In genomic region chr18:48055351-48055750, GRCh38 we compare ENCODE assay signal across 21 cellular contexts.
DNase-seq lines count a peak whose midpoint lies in the region; ATAC-seq, FAIRE-seq and TF ChIP-seq lines count a peak whose summit lies in the region.
"Had no signal": no experiment of that assay in that cellular context is flagged by ENCODE, and none has a peak within 500 bp of the region (broad histone marks: within the 10 kb centered on the region; RNA-seq: fewer than 3 reads in every experiment).

No MANE protein-coding gene starts in this region.

- H3K9me1 ChIP-seq in IMR-90 (ENCODE audit: insufficient read depth, low read length) = no peaks in the 10 kb centered on the region

- H2AK5ac ChIP-seq in IMR-90 (ENCODE audit: low read depth, low read length) (no peak overlapping the region), neuronal stem cell (ENCODE audit: low read depth, low read length) (no peak overlapping the region)

- H3K79me1 ChIP-seq in IMR-90 (ENCODE audit: low read depth in 1 of 2, low read length in 2 of 2) = no peaks in the 10 kb centered on the region
- no peaks in the 10 kb centered on the region for H3K79me1 ChIP-seq in neuronal stem cell (ENCODE audit: low read depth, low read length)

- H3K36me3 ChIP-seq in IMR-90 (ENCODE audit: control insufficient read depth, insufficient read depth, low read length) (no peaks in the 10 kb centered on the region), neuronal stem cell (replicated peaks in 1 of 2; ENCODE audit: control insufficient read depth in 2 of 2, insufficient read depth in 2 of 2, low read length in 2 of 2) (no peaks in the 10 kb centered on the region), thyroid gland (no peaks in the 10 kb centered on the region), pancreas (no peaks in the 10 kb centered on the region), OCI-LY7 (ENCODE audit: insufficient read depth, low read length) (no peaks in the 10 kb centered on the region), smooth muscle cell (ENCODE audit: low read depth) (no peaks in the 10 kb centered on the region)
- H3K36me3 ChIP-seq: BE2C; BLaER1 treated with 17β-estradiol and CSF1 and Interleukin-3, amounts not matched to agents 10 nM and 100 nM had no signal

- TF ChIP-seq RAD21 in IMR-90 (IDR thresholded peaks at IDR 0.05; ENCODE audit: low read length) = no peak

- no peak for DNase-seq in IMR-90
- DNase-seq in neuronal stem cell (ENCODE audit: low spot score) = no peak
- DNase-seq in thyroid gland = peak; percentile 71 to 72
- DNase-seq in pancreas = no peak
- DNase-seq in OCI-LY7 (ENCODE audit: low spot score) = no peak
- no peak for DNase-seq in smooth muscle cell (lab: John Stamatoyannopoulos, UW; ENCODE audit: unreplicated experiment)
- DNase-seq: 8988T; ACHN; AML-193; BE2C; Calu3; CD4-positive, alpha-beta T cell; COR-L47; DND-41; GOT3; HCEC 1CT had no signal

- dilution Hi-C loops in IMR-90 (cut with HindIII; ENCODE audit: low sequenced_read_pairs, unreplicated experiment) = no loop called here

- H3K23ac ChIP-seq in IMR-90 (ENCODE audit: low read depth, low read length) = no peak overlapping the region
- no peak overlapping the region for H3K23ac ChIP-seq in neuronal stem cell (ENCODE audit: low read depth, low read length, poor library complexity)

- 41% methylated on average over 3 of the region's 6 CpGs; no CpG with 5 or more reads in 1 of the 2 experiments for WGBS in IMR-90 (ENCODE audit: extremely low coverage in 2 of 2, insufficient read length in 1 of 2), 2 experiments
- WGBS in neuronal stem cell (ENCODE audit: extremely low coverage in 2 of 2, insufficient read length in 2 of 2, insufficient replicate concordance in 1 of 2), 2 donors = no CpG with 5 or more reads among the region's 6 CpGs
- WGBS in thyroid gland, 2 donors = 35 to 51% methylated on average over 6 of the region's 6 CpGs
- WGBS in pancreas, 2 donors = 85 to 91% methylated on average over 6 of the region's 6 CpGs
- WGBS in smooth muscle cell (ENCODE audit: low lambda C conversion rate) = 91% methylated on average over 6 of the region's 6 CpGs

- H3K14ac ChIP-seq in IMR-90 (replicated peaks; ENCODE audit: low read depth, low read length) = no peak overlapping the region
- no peak overlapping the region for H3K14ac ChIP-seq in neuronal stem cell (ENCODE audit: low read length)

- no peak overlapping the region for H3K4ac ChIP-seq in IMR-90 (ENCODE audit: low read depth, low read length)
- H3K4ac ChIP-seq in neuronal stem cell (ENCODE audit: low read length) = no peak overlapping the region

- H2BK5ac ChIP-seq in IMR-90 (ENCODE audit: low read depth, low read length, poor library complexity, severe bottlenecking) = no peak overlapping the region
- no peak overlapping the region for H2BK5ac ChIP-seq in neuronal stem cell (ENCODE audit: low read length)

- TF ChIP-seq CTCF in IMR-90 (conservative IDR thresholded peaks at IDR 0.05; ENCODE audit: low read depth, low read length) = no peak
- TF ChIP-seq CTCF in thyroid gland (IDR thresholded peaks at IDR 0.05) = no peak
- TF ChIP-seq CTCF in pancreas (IDR thresholded peaks at IDR 0.05) = no peak
- TF ChIP-seq CTCF in OCI-LY7 (conservative IDR thresholded peaks at IDR 0.05; ENCODE audit: low read length) = no peak
- TF ChIP-seq CTCF in smooth muscle cell (IDR thresholded peaks at IDR 0.05; ENCODE audit: borderline replicate concordance, insufficient read depth, poor library complexity, severe bottlenecking) = no peak

- no peak overlapping the region for H3K9ac ChIP-seq in IMR-90 (ENCODE audit: low read depth, low read length)
- no peak overlapping the region for H3K9ac ChIP-seq in neuronal stem cell (ENCODE audit: low read depth, low read length, poor library complexity)
- no peak overlapping the region for H3K9ac ChIP-seq in smooth muscle cell (ENCODE audit: low read depth)
- H3K9ac ChIP-seq: BLaER1 treated with 17β-estradiol and CSF1 and Interleukin-3, amounts not matched to agents 10 nM and 100 nM had no signal

- H3K4me1 ChIP-seq in IMR-90 (ENCODE audit: control insufficient read depth, insufficient read depth, low read length) (no peaks in the 10 kb centered on the region), neuronal stem cell (ENCODE audit: control insufficient read depth in 2 of 2, insufficient read depth in 1 of 2, low read depth in 1 of 2, low read length in 2 of 2) (peaks cover 0 to 16% of the 10 kb centered on the region in 2 donors), thyroid gland (peaks cover 36 to 47% of the 10 kb centered on the region in 2 donors), pancreas (no peaks in the 10 kb centered on the region), OCI-LY7 (ENCODE audit: insufficient read depth, low read length, poor library complexity, severe bottlenecking) (no peaks in the 10 kb centered on the region), smooth muscle cell (ENCODE audit: low read depth) (peaks cover 15% of the 10 kb centered on the region)
- H3K4me1 ChIP-seq: A549; BE2C; BLaER1 treated with 17β-estradiol and CSF1 and Interleukin-3, amounts not matched to agents 10 nM and 100 nM had no signal

- no peak for FAIRE-seq in pancreas (lab: Jason Lieb, UNC)
- FAIRE-seq: A549, G401.6, GM12892, H54 had no signal

- H3K27ac ChIP-seq in IMR-90 (ENCODE audit: insufficient read depth, low read length) (no peak overlapping the region), neuronal stem cell (replicated peaks; ENCODE audit: low read length) (no peak overlapping the region), thyroid gland (no peak overlapping the region), pancreas (no peak overlapping the region), OCI-LY7 (ENCODE audit: low read depth, low read length, poor library complexity, severe bottlenecking) (no peak overlapping the region), smooth muscle cell (ENCODE audit: low read depth) (no peak overlapping the region)
- H3K27ac ChIP-seq: A549; BLaER1 treated with 17β-estradiol and CSF1 and Interleukin-3, amounts not matched to agents 10 nM and 100 nM had no signal

- no peak overlapping the region for H4K91ac ChIP-seq in IMR-90 (ENCODE audit: insufficient read depth, low read depth, low read length)
- H4K91ac ChIP-seq in neuronal stem cell (ENCODE audit: low read depth, low read length, poor library complexity) = no peak overlapping the region

- H3K9me3 ChIP-seq in IMR-90 (ENCODE audit: control insufficient read depth, insufficient read depth, low read length) (no peaks in the 10 kb centered on the region), neuronal stem cell (replicated peaks in 1 of 2; ENCODE audit: control insufficient read depth in 2 of 2, insufficient read depth in 1 of 2, low read depth in 1 of 2, low read length in 2 of 2) (no peaks in the 10 kb centered on the region), thyroid gland (no peaks in the 10 kb centered on the region), pancreas (no peaks in the 10 kb centered on the region), OCI-LY7 (ENCODE audit: low read length) (no peaks in the 10 kb centered on the region), smooth muscle cell (replicated peaks; ENCODE audit: low read depth) (no peaks in the 10 kb centered on the region)
- H3K9me3 ChIP-seq: A549; BE2C; BLaER1 treated with 17β-estradiol and CSF1 and Interleukin-3, amounts not matched to agents 10 nM and 100 nM had no signal

- POLR2A ChIA-PET in IMR-90 (lab: Charles Lee; ENCODE audit: unreplicated experiment) = no interaction called here
- POLR2A ChIA-PET in OCI-LY7 (lab: Charles Lee) = interaction anchor here (0.7 kb wide), 1 partner anchor 281 kb away, joined by 5 read pairs; no protein-coding TSS in a partner anchor

- ATAC-seq in IMR-90 (ENCODE audit: low read depth) = no peak
- no peak for ATAC-seq in pancreas
- ATAC-seq: A549 had no signal

- H3K27me3 ChIP-seq in IMR-90 (ENCODE audit: control insufficient read depth, insufficient read depth, low read length) = peaks cover 8% of the 10 kb centered on the region
- H3K27me3 ChIP-seq in neuronal stem cell (ENCODE audit: control insufficient read depth in 3 of 3, insufficient read depth in 3 of 3, low read depth in 1 of 3, low read length in 3 of 3) = peaks cover 0 to 13% (median 0%) of the 10 kb centered on the region in 3 experiments
- H3K27me3 ChIP-seq in thyroid gland = no peaks in the 10 kb centered on the region
- no peaks in the 10 kb centered on the region for H3K27me3 ChIP-seq in pancreas
- H3K27me3 ChIP-seq in smooth muscle cell (ENCODE audit: low read depth) = peaks cover 8% of the 10 kb centered on the region
- H3K27me3 ChIP-seq: BE2C; BLaER1 treated with 17β-estradiol and CSF1 and Interleukin-3, amounts not matched to agents 10 nM and 100 nM had no signal

- no peaks in the 10 kb centered on the region for H3K9me2 ChIP-seq in OCI-LY7 (ENCODE audit: insufficient read depth, low read length)

- peak overlapping the region; percentile 9 for H2AK9ac ChIP-seq in IMR-90 (replicated peaks; ENCODE audit: low read depth, low read length, poor library complexity)

- H2BK20ac ChIP-seq in IMR-90 (ENCODE audit: low read depth, low read length) = no peak overlapping the region

- H4K8ac ChIP-seq in IMR-90 (ENCODE audit: low read depth in 2 of 2, low read length in 2 of 2) (no peak overlapping the region), neuronal stem cell (ENCODE audit: low read depth, low read length) (no peak overlapping the region)

- no peaks in the 10 kb centered on the region for H3F3A ChIP-seq in smooth muscle cell (ENCODE audit: low read depth)

- no peak overlapping the region for H3K4me2 ChIP-seq in IMR-90 (ENCODE audit: low read depth, low read length)
- no peak overlapping the region for H3K4me2 ChIP-seq in neuronal stem cell (ENCODE audit: insufficient read depth, low read length, poor library complexity, severe bottlenecking)
- no peak overlapping the region for H3K4me2 ChIP-seq in OCI-LY7 (ENCODE audit: low read length)
- no peak overlapping the region for H3K4me2 ChIP-seq in smooth muscle cell
- H3K4me2 ChIP-seq: A549; BLaER1 treated with 17β-estradiol and CSF1 and Interleukin-3, amounts not matched to agents 10 nM and 100 nM had no signal

- H4K5ac ChIP-seq in IMR-90 (ENCODE audit: low read depth, low read length) = no peak overlapping the region

- TF ChIP-seq POLR2A in IMR-90 (IDR thresholded peaks at IDR 0.05; ENCODE audit: low read depth, low read length) = no peak
- no peak for TF ChIP-seq POLR2A in thyroid gland (IDR thresholded peaks at IDR 0.05)

- H2BK15ac ChIP-seq in IMR-90 (ENCODE audit: low read depth, low read length) (no peak overlapping the region), neuronal stem cell (ENCODE audit: low read length) (no peak overlapping the region)

- H2AFZ ChIP-seq in IMR-90 (replicated peaks; ENCODE audit: low read length, poor library complexity) = no peak overlapping the region
- H2AFZ ChIP-seq in neuronal stem cell (ENCODE audit: low read length) = no peak overlapping the region
- H2AFZ ChIP-seq in OCI-LY7 (ENCODE audit: low read length) = no peak overlapping the region
- no peak overlapping the region for H2AFZ ChIP-seq in smooth muscle cell (ENCODE audit: low read depth)

- H2BK120ac ChIP-seq in IMR-90 (ENCODE audit: low read depth, low read length) (no peak overlapping the region), neuronal stem cell (ENCODE audit: low read depth, low read length) (no peak overlapping the region)

- no peak overlapping the region for H3K4me3 ChIP-seq in IMR-90 (ENCODE audit: insufficient read depth, low read depth, low read length)
- H3K4me3 ChIP-seq in neuronal stem cell (ENCODE audit: low read length in 2 of 2) = no peak overlapping the region
- H3K4me3 ChIP-seq in thyroid gland (replicated peaks in 1 of 3) = no peak overlapping the region
- H3K4me3 ChIP-seq in pancreas = no peak overlapping the region
- H3K4me3 ChIP-seq in OCI-LY7 (ENCODE audit: low read depth, low read length, poor library complexity, severe bottlenecking) = no peak overlapping the region
- H3K4me3 ChIP-seq in smooth muscle cell = no peak overlapping the region
- H3K4me3 ChIP-seq: A549; BLaER1 treated with 17β-estradiol and CSF1 and Interleukin-3, amounts not matched to agents 10 nM and 100 nM had no signal

- H3K79me2 ChIP-seq in OCI-LY7 (ENCODE audit: insufficient read depth, low read depth, low read length) = no peaks in the 10 kb centered on the region
- H3K79me2 ChIP-seq in smooth muscle cell (ENCODE audit: low read depth) = no peaks in the 10 kb centered on the region

- intact Hi-C loops in IMR-90 (cut with micrococcal nuclease) = no loop called here
- intact Hi-C loops in thyroid gland (cut with DNase I) = no loop called here
- intact Hi-C loops in pancreas (cut with DNase I) = no loop called here
- intact Hi-C loops in OCI-LY7 (cut with micrococcal nuclease; ENCODE audit: unreplicated experiment) = no loop called here

- H4K20me1 ChIP-seq in IMR-90 (ENCODE audit: insufficient read depth, low read length) (no peaks in the 10 kb centered on the region), OCI-LY7 (ENCODE audit: insufficient read depth, low read length) (no peaks in the 10 kb centered on the region), smooth muscle cell (ENCODE audit: low read depth) (no peaks in the 10 kb centered on the region)
- H4K20me1 ChIP-seq: BLaER1 treated with 17β-estradiol and CSF1 and Interleukin-3, amounts not matched to agents 10 nM and 100 nM had no signal

- no peak overlapping the region for H2BK12ac ChIP-seq in neuronal stem cell (ENCODE audit: low read length)

- BruUV-seq in IMR-90 (replicated peaks; lab: Mats Ljungman, UMichigan) = no TSS peak
- BruUV-seq in OCI-LY7 (replicated peaks; lab: Mats Ljungman, UMichigan) = no TSS peak

- CTCF ChIA-PET in IMR-90 (lab: Yijun Ruan, JAX) = no interaction called here
- CTCF ChIA-PET in OCI-LY7 (lab: Charles Lee; ENCODE audit: unreplicated experiment) = no interaction called here

- H3K56ac ChIP-seq in IMR-90 (ENCODE audit: extremely low read depth, insufficient read depth, low read length) = no peak overlapping the region

- H3K18ac ChIP-seq in IMR-90 (ENCODE audit: low read depth, low read length) (no peak overlapping the region), neuronal stem cell (ENCODE audit: low read length) (peak overlapping the region; percentile 73)

- in situ Hi-C loops in IMR-90 (cut with MboI; ENCODE audit: low sequenced_read_pairs) = no loop called here

Comparison
In these comparisons a context has a peak if more than half of its experiments do, and no peak if none do; other contexts are left out.
1. DNase-seq: peak in thyroid gland (2 of 2); none in IMR-90 (single experiment), neuronal stem cell (single experiment), pancreas (0 of 6), OCI-LY7 (single experiment) and smooth muscle cell (single experiment).